20 cellular contexts compared by ENCODE assay signal in genomic region chr3:64437126-64437525, GRCh38.
"Had no signal": no experiment of that assay in that cellular context is flagged by ENCODE, and none has a peak within 500 bp of the region (broad histone marks: within the 10 kb centered on the region; RNA-seq: fewer than 3 reads in every experiment).

No MANE protein-coding gene starts in this region.

- H3K27me3 ChIP-seq: colonic mucosa, right atrium auricular region, transverse colon had no signal

- H3K4me1 ChIP-seq: colonic mucosa, right atrium auricular region had no signal

- DNase-seq: colonic mucosa; dermis blood vessel endothelial cell; effector CD4-positive, alpha-beta T cell; endodermal cell; heart right ventricle; hypothalamus; islet precursor cell; mammary epithelial cell; naive thymus-derived CD4-positive, alpha-beta T cell; sigmoid colon; stimulated activated CD4-positive, alpha-beta T cell treated with anti-CD3 and anti-CD28 coated beads, Interleukin-2, amount 100 ng/mL, for 24 hours; stimulated activated CD4-positive, alpha-beta T cell treated with anti-CD3 and anti-CD28 coated beads, Interleukin-4, amount 100 ng/mL, for 4 hours; stimulated activated naive B cell treated with anti-CD40 and anti-IgM and Interleukin-4, amounts not matched to agents 10 μg/mL and 1 μg/mL and 100 μg/mL, for 72 hours; stimulated activated naive CD8-positive, alpha-beta T cell treated with anti-CD3 and anti-CD28 coated beads, Interleukin-15, amount 100 ng/mL, for 72 hours; transverse colon had no signal

- ATAC-seq: heart right ventricle; left lobe of liver; naive thymus-derived CD4-positive, alpha-beta T cell; stimulated activated naive B cell treated with anti-CD40 and anti-IgM and Interleukin-4, amounts not matched to agents 10 μg/mL and 1 μg/mL and 100 μg/mL, for 72 hours; stimulated activated naive CD8-positive, alpha-beta T cell treated with anti-CD3 and anti-CD28 coated beads, Interleukin-15, amount 100 ng/mL, for 72 hours had no signal

- H3K4me1 Mint-ChIP-seq: naive thymus-derived CD4-positive, alpha-beta T cell; stimulated activated naive B cell treated with anti-CD40 and anti-IgM and Interleukin-4, amounts not matched to agents 10 μg/mL and 1 μg/mL and 100 μg/mL, for 72 hours; stimulated activated naive CD8-positive, alpha-beta T cell treated with anti-CD3 and anti-CD28 coated beads, Interleukin-15, amount 100 ng/mL, for 72 hours had no signal

- H3K36me3 Mint-ChIP-seq: stimulated activated naive B cell treated with anti-CD40 and anti-IgM and Interleukin-4, amounts not matched to agents 10 μg/mL and 1 μg/mL and 100 μg/mL, for 72 hours had no signal

- H3K36me3 ChIP-seq: colonic mucosa, heart right ventricle, neutrophil, right atrium auricular region, sigmoid colon, thoracic aorta, transverse colon had no signal

- H3K4me3 Mint-ChIP-seq: endodermal cell; stimulated activated naive B cell treated with anti-CD40 and anti-IgM and Interleukin-4, amounts not matched to agents 10 μg/mL and 1 μg/mL and 100 μg/mL, for 72 hours; stimulated activated naive CD8-positive, alpha-beta T cell treated with anti-CD3 and anti-CD28 coated beads, Interleukin-15, amount 100 ng/mL, for 72 hours had no signal

- H3K4me3 ChIP-seq: colonic mucosa, heart right ventricle, right atrium auricular region, sigmoid colon, skin epidermis, thoracic aorta, transverse colon had no signal

- H3K27ac Mint-ChIP-seq: endodermal cell; naive thymus-derived CD4-positive, alpha-beta T cell; stimulated activated naive B cell treated with anti-CD40 and anti-IgM and Interleukin-4, amounts not matched to agents 10 μg/mL and 1 μg/mL and 100 μg/mL, for 72 hours; stimulated activated naive CD8-positive, alpha-beta T cell treated with anti-CD3 and anti-CD28 coated beads, Interleukin-15, amount 100 ng/mL, for 72 hours had no signal

- H3K27ac ChIP-seq: colonic mucosa, heart right ventricle, neutrophil, right atrium auricular region, sigmoid colon, skin epidermis, thoracic aorta, transverse colon had no signal

- H3K9me3 ChIP-seq: colonic mucosa, neutrophil, right atrium auricular region, sigmoid colon, thoracic aorta, transverse colon had no signal
